Comparison of ENCODE assay signal across 12 cellular contexts in genomic region chr2:160694631-160695030, GRCh38.
DNase-seq lines count a peak whose midpoint lies in the region; ATAC-seq and TF ChIP-seq lines count a peak whose summit lies in the region.
"Had no signal": no experiment of that assay in that cellular context is flagged by ENCODE, and none has a peak within 500 bp of the region (broad histone marks: within the 10 kb centered on the region; RNA-seq: fewer than 3 reads in every experiment).

No MANE protein-coding gene starts in this region.

- TF ChIP-seq POLR2A in uterus (IDR thresholded peaks at IDR 0.05), result no peak

- peak overlapping the region; percentile 73 to 78 for H3K27ac ChIP-seq in uterus
- H3K27ac ChIP-seq: foreskin keratinocyte had no signal

- no peaks in the 10 kb centered on the region for H3K27me3 ChIP-seq in uterus
- H3K27me3 ChIP-seq: foreskin keratinocyte had no signal

- peak; percentile 73 for ATAC-seq in HG03196 (IDR thresholded peaks at IDR 0.05; ENCODE audit: unreplicated experiment)
- no peak for ATAC-seq in HG02970 (IDR thresholded peaks at IDR 0.05; ENCODE audit: low FRiP score, unreplicated experiment)
- ATAC-seq: PC-3, WTC11 had no signal

- intact Hi-C loops in uterus (cut with DNase I; ENCODE audit: low total_unique reads), result no loop called here

- no peak for TF ChIP-seq CTCF in uterus (IDR thresholded peaks at IDR 0.05)

- H3K36me3 ChIP-seq in uterus, result no peaks in the 10 kb centered on the region

- no peaks in the 10 kb centered on the region for H3K4me1 ChIP-seq in uterus

- H3K4me3 ChIP-seq in uterus, result no peak overlapping the region

- H3K9me3 ChIP-seq in uterus, result no peaks in the 10 kb centered on the region

- peak; percentile 6 for DNase-seq in activated naive CD4-positive, alpha-beta T cell treated with Interleukin-2 at 50 U/mL for 16 hours
- no peak for DNase-seq in activated naive CD4-positive, alpha-beta T cell (lab: John Stamatoyannopoulos, UW)
- DNase-seq in activated naive CD4-positive, alpha-beta T cell treated with anti-CD3 and anti-CD28 coated beads, Interleukin-2, amount 50 U/mL, for 16 hours, result peak; percentile 15
- DNase-seq in uterus, result no peak
- no peak for DNase-seq in stimulated activated naive CD4-positive, alpha-beta T cell treated with Interleukin-2 at 50 U/mL for 16 hours (lab: John Stamatoyannopoulos, UW)
- no peak for DNase-seq in HCEC 1CT
- DNase-seq: endodermal cell, PC-3 had no signal

Comparison
In these comparisons a context has a peak if more than half of its experiments do, and no peak if none do; other contexts are left out.
1. DNase-seq: peak in activated naive CD4-positive, alpha-beta T cell treated with Interleukin-2 at 50 U/mL for 16 hours (single experiment) and activated naive CD4-positive, alpha-beta T cell treated with anti-CD3 and anti-CD28 coated beads, Interleukin-2, amount 50 U/mL, for 16 hours (single experiment); none in activated naive CD4-positive, alpha-beta T cell (0 of 4), uterus (0 of 2), stimulated activated naive CD4-positive, alpha-beta T cell treated with Interleukin-2 at 50 U/mL for 16 hours (single experiment) and HCEC 1CT (single experiment).